In the genomic region with DNA sequence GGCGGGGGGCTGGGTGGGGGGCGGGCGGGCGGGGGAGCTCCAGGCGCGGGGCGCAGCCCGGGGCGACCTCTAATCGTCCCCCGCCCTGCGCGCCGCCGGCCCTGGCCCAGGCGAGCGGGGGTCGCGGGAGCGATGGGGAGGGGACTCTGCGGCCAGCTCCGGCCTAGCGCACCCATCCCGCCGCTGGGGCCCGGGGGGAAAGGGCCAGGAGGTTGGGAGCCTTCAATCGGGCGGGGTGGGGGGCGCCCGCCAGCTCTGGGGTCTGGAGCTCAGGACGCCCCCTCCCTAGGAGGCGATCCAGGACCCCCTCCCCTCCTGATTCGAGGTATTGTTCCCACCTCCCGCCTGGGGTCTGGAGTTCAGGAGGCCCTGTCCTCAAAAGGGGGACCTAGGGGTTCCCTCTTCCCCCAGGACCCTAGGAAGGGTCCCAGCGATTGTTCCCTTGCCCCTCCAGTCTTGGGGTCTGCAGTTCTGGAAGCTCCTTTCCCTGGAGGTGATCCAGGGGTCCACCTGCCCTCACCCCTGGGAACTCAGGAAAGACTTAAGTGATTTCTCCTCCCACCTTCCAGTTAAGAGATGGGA, we compare ENCODE assay signal across 8 cellular contexts. TPM values are rescaled to one million over a fixed set of nuclear protein-coding genes. Genes with fewer than 3 reads are reported as not detected.
DNase-seq lines count a peak whose midpoint lies in the region; ATAC-seq and TF ChIP-seq lines count a peak whose summit lies in the region.

No MANE protein-coding gene starts in this region.

- peak overlapping the region; percentile 78 for H3K4ac ChIP-seq in IMR-90 (ENCODE audit: low read depth, low read length)

- H4K20me1 ChIP-seq in IMR-90 (ENCODE audit: insufficient read depth, low read length) = no peaks in the 10 kb centered on the region

- TF ChIP-seq CTCF in IMR-90 (conservative IDR thresholded peaks at IDR 0.05; ENCODE audit: low read depth, low read length) (no peak), coronary artery (IDR thresholded peaks at IDR 0.05) (no peak)

- H3K27me3 Mint-ChIP-seq in naive thymus-derived CD8-positive, alpha-beta T cell = peaks cover 0 to 6% (median 0%) of the 10 kb centered on the region in 5 donors

- H3K4me1 Mint-ChIP-seq in naive thymus-derived CD8-positive, alpha-beta T cell = peaks cover 10 to 21% (median 18%) of the 10 kb centered on the region in 4 donors

- DNase-seq in AG08396 (ENCODE audit: low spot score) (peak; percentile 53), IMR-90 (no peak), coronary artery (ENCODE audit: low spot score) (no peak), islet precursor cell (no peak), CD1c-positive myeloid dendritic cell (ENCODE audit: extremely low spot score) (no peak), NCI-H128 (lab: John Stamatoyannopoulos, UW; ENCODE audit: unreplicated experiment) (no peak), UCSD-AML1 (lab: John Stamatoyannopoulos, UW; ENCODE audit: unreplicated experiment) (no peak)
- DNase-seq in naive thymus-derived CD8-positive, alpha-beta T cell = no peak

- H3K36me3 ChIP-seq in IMR-90 (ENCODE audit: control insufficient read depth, insufficient read depth, low read length) = peaks cover 14% of the 10 kb centered on the region; the same call in 1 of the 2 replicates

- peaks cover 7% of the 10 kb centered on the region; the same call in 1 of the 2 replicates for H3K9me1 ChIP-seq in IMR-90 (ENCODE audit: insufficient read depth, low read length)

- POLR2A ChIA-PET in IMR-90 (lab: Charles Lee; ENCODE audit: unreplicated experiment) = interaction anchor here (0.6 kb wide), 1 partner anchor 22 kb away, joined by 3 read pairs; no protein-coding TSS in a partner anchor
- POLR2A ChIA-PET in naive thymus-derived CD8-positive, alpha-beta T cell (lab: Charles Lee) = interaction anchor here (1.0 to 1.5 kb wide), 7 partner anchors 10 to 19 kb away, joined by 3 to 5 read pairs (median 4); partner anchors contain the start of gene PNPLA6

- H2AK9ac ChIP-seq in IMR-90 (replicated peaks; ENCODE audit: low read depth, low read length, poor library complexity) = peak overlapping the region; percentile 88

- H3K9me3 Mint-ChIP-seq in naive thymus-derived CD8-positive, alpha-beta T cell = no peaks in the 10 kb centered on the region

- CTCF ChIA-PET in IMR-90 (lab: Yijun Ruan, JAX) = interaction anchor here (0.7 kb wide), 1 partner anchor 19 kb away, joined by 3 read pairs; a partner anchor contains a TSS

- peak overlapping the region; percentile 78 for H4K91ac ChIP-seq in IMR-90 (ENCODE audit: insufficient read depth, low read depth, low read length)

- H2BK20ac ChIP-seq in IMR-90 (ENCODE audit: low read depth, low read length) = no peak overlapping the region

- H4K5ac ChIP-seq in IMR-90 (ENCODE audit: low read depth, low read length) = peak overlapping the region; percentile 23

- H3K4me3 ChIP-seq in IMR-90 (ENCODE audit: insufficient read depth, low read depth, low read length) (peak overlapping the region; percentile 77), coronary artery (peak overlapping the region; percentile 95)

- H3K4me3 Mint-ChIP-seq in naive thymus-derived CD8-positive, alpha-beta T cell = peak overlapping the region; percentile 72 to 87 (median 78)

- peak overlapping the region; percentile 83 for H2AFZ ChIP-seq in IMR-90 (replicated peaks; ENCODE audit: low read length, poor library complexity)

- BruUV-seq in IMR-90 (replicated peaks; lab: Mats Ljungman, UMichigan) = no TSS peak

- H3K27ac Mint-ChIP-seq in naive thymus-derived CD8-positive, alpha-beta T cell = peak overlapping the region in 8 of 10 donors; percentile 31 to 81 (median 68)

- no peaks in the 10 kb centered on the region for H3K9me3 ChIP-seq in IMR-90 (ENCODE audit: control insufficient read depth, insufficient read depth, low read length)

- H3K18ac ChIP-seq in IMR-90 (ENCODE audit: low read depth, low read length) = peak overlapping the region; percentile 18; the same call in 1 of the 2 replicates

- H2BK15ac ChIP-seq in IMR-90 (ENCODE audit: low read depth, low read length) = no peak overlapping the region; the same call in 2 of the 3 replicates

- TF ChIP-seq RAD21 in IMR-90 (IDR thresholded peaks at IDR 0.05; ENCODE audit: low read length) = no peak

- H3K27ac ChIP-seq in IMR-90 (ENCODE audit: insufficient read depth, low read length) = peak overlapping the region; percentile 80
- H3K27ac ChIP-seq in coronary artery = peak overlapping the region; percentile 76 to 96

- peak overlapping the region; percentile 51 for H2BK5ac ChIP-seq in IMR-90 (ENCODE audit: low read depth, low read length, poor library complexity, severe bottlenecking)

- WGBS in IMR-90 (ENCODE audit: extremely low coverage in 2 of 2, insufficient read length in 1 of 2), 2 experiments = no CpG with 5 or more reads among the region's 35 CpGs

- dilution Hi-C loops in IMR-90 (cut with HindIII; ENCODE audit: low sequenced_read_pairs, unreplicated experiment) = no loop called here

- 0 out of 2 replicates have a peak overlapping the region, but pooled peaks have one; percentile 59 for H3K56ac ChIP-seq in IMR-90 (ENCODE audit: extremely low read depth, insufficient read depth, low read length)

- peak overlapping the region; percentile 89 for H3K23ac ChIP-seq in IMR-90 (ENCODE audit: low read depth, low read length)

- TF ChIP-seq POLR2A in IMR-90 (IDR thresholded peaks at IDR 0.05; ENCODE audit: low read depth, low read length) = no peak

- H2AK5ac ChIP-seq in IMR-90 (ENCODE audit: low read depth, low read length) = peak overlapping the region; percentile 52; the same call in 1 of the 2 replicates

- ATAC-seq in IMR-90 (ENCODE audit: low read depth) = peak; percentile 12
- ATAC-seq in naive thymus-derived CD8-positive, alpha-beta T cell = peak in 1 of 2 donors; percentile 24

- H3K4me1 ChIP-seq in IMR-90 (ENCODE audit: control insufficient read depth, insufficient read depth, low read length) = peaks cover 15% of the 10 kb centered on the region

- H3K9ac ChIP-seq in IMR-90 (ENCODE audit: low read depth, low read length) = peak overlapping the region; percentile 94

- intact Hi-C loops in IMR-90 (cut with micrococcal nuclease) = loop anchor here (5.0 kb wide), 1 partner anchor 119 kb away; no protein-coding TSS in a partner anchor

- peak overlapping the region; percentile 90 for H3K4me2 ChIP-seq in IMR-90 (ENCODE audit: low read depth, low read length)

- H3K14ac ChIP-seq in IMR-90 (replicated peaks; ENCODE audit: low read depth, low read length) = peak overlapping the region; percentile 93

- no peaks in the 10 kb centered on the region for H3K27me3 ChIP-seq in IMR-90 (ENCODE audit: control insufficient read depth, insufficient read depth, low read length)

- no peaks in the 10 kb centered on the region for H3K36me3 Mint-ChIP-seq in naive thymus-derived CD8-positive, alpha-beta T cell

- H3K79me1 ChIP-seq in IMR-90 (ENCODE audit: low read depth in 1 of 2, low read length in 2 of 2) = peaks cover 12 to 24% of the 10 kb centered on the region in 2 experiments

- peak overlapping the region; percentile 52; the same call in 1 of the 2 replicates for H2BK120ac ChIP-seq in IMR-90 (ENCODE audit: low read depth, low read length)

- in situ Hi-C loops in IMR-90 (cut with MboI; ENCODE audit: low sequenced_read_pairs) = no loop called here

- peak overlapping the region; percentile 75 to 81; a peak in 3 of 4 replicates for H4K8ac ChIP-seq in IMR-90 (ENCODE audit: low read depth in 2 of 2, low read length in 2 of 2)

TF ChIP-seq in IMR-90, 13 proteins besides CTCF, POLR2A, EP300 and RAD21:
- TF ChIP-seq MAZ (IDR thresholded peaks at IDR 0.05; ENCODE audit: borderline replicate concordance, low read depth, low read length) (no peak), SMC3 (IDR thresholded peaks at IDR 0.05; ENCODE audit: low read depth, low read length) (no peak), CEBPB (IDR thresholded peaks at IDR 0.05; ENCODE audit: low read depth, low read length) (no peak), MAFK (IDR thresholded peaks at IDR 0.05; ENCODE audit: low read depth, low read length) (no peak), MXI1 (IDR thresholded peaks at IDR 0.05; ENCODE audit: borderline replicate concordance, low read depth, low read length) (no peak), BHLHE40 (IDR thresholded peaks at IDR 0.05; ENCODE audit: low read depth, low read length) (no peak), FOS (IDR thresholded peaks at IDR 0.05; ENCODE audit: low read depth, low read length) (no peak), NFE2L2 (IDR thresholded peaks at IDR 0.05; ENCODE audit: low read depth, low read length) (no peak)

RNA-seq across cellular contexts. Expression of gene ZNF358, which starts 0.5 kb away (rescaled TPM):
- total RNA-seq in IMR-90 (2012; rRNA removed) = 5.4 and 9.2 TPM in 2 replicates
- polyA plus RNA-seq in IMR-90 (2012; rRNA removed) = 30.7 and 34.9 TPM in 2 replicates
- polyA plus RNA-seq in IMR-90 (2012; cell fraction: cytosol; rRNA removed) = 43.8 and 60.5 TPM in 2 replicates
- polyA plus RNA-seq in IMR-90 (2012; cell fraction: nucleus; rRNA removed; ENCODE audit: low replicate concordance) = 19.3 and 34.2 TPM in 2 replicates
- 10 to 100 TPM; 10.2 to 10.8 TPM for total RNA-seq in naive thymus-derived CD8-positive, alpha-beta T cell
- 1 to 10 TPM in 2 of 3 donors, under 1 TPM in 1; 0.71 to 2.5 (median 1.7) TPM for polyA plus RNA-seq in naive thymus-derived CD8-positive, alpha-beta T cell

RNA-seq across cellular contexts. Expression of gene MCOLN1, which starts 6.1 kb away (rescaled TPM):
- 2.5 and 3.4 TPM in 2 replicates for total RNA-seq in IMR-90 (2012; rRNA removed)
- polyA plus RNA-seq in IMR-90 (2012; rRNA removed) = 19.6 and 24.3 TPM in 2 replicates
- polyA plus RNA-seq in IMR-90 (2012; cell fraction: cytosol; rRNA removed) = 13.9 and 26.7 TPM in 2 replicates
- 48.5 and 136 TPM in 2 replicates for polyA plus RNA-seq in IMR-90 (2012; cell fraction: nucleus; rRNA removed; ENCODE audit: low replicate concordance)
- 10 to 100 TPM; 13.7 TPM for total RNA-seq in naive thymus-derived CD8-positive, alpha-beta T cell
- polyA plus RNA-seq in naive thymus-derived CD8-positive, alpha-beta T cell = 10 to 100 TPM in 1 of 3 donors, 1 to 10 TPM in 2; 6.5 to 10.1 (median 6.6) TPM

RNA-seq across cellular contexts. Expression of gene PNPLA6, which starts 19.1 kb away (rescaled TPM):
- 17.9 and 20.0 TPM in 2 replicates for total RNA-seq in IMR-90 (2012; rRNA removed)
- 52.7 and 55.6 TPM in 2 replicates for polyA plus RNA-seq in IMR-90 (2012; rRNA removed)
- 58.3 and 81.7 TPM in 2 replicates for polyA plus RNA-seq in IMR-90 (2012; cell fraction: cytosol; rRNA removed)
- polyA plus RNA-seq in IMR-90 (2012; cell fraction: nucleus; rRNA removed; ENCODE audit: low replicate concordance) = 105 and 216 TPM in 2 replicates
- 100 to 1,000 TPM; 114 to 116 TPM for total RNA-seq in naive thymus-derived CD8-positive, alpha-beta T cell
- polyA plus RNA-seq in naive thymus-derived CD8-positive, alpha-beta T cell = 10 to 100 TPM in 1 of 3 donors, 1 to 10 TPM in 2; 5.9 to 10.2 (median 7.0) TPM

RNA-seq across cellular contexts. Expression of gene PEX11G, which starts 27.5 kb away (rescaled TPM):
- total RNA-seq in IMR-90 (2012; rRNA removed) = 0.72 and 1.1 TPM in 2 replicates
- polyA plus RNA-seq in IMR-90 (2012; rRNA removed) = 1.7 and 1.9 TPM in 2 replicates
- polyA plus RNA-seq in IMR-90 (2012; cell fraction: cytosol; rRNA removed) = 2.8 and 3.6 TPM in 2 replicates
- polyA plus RNA-seq in IMR-90 (2012; cell fraction: nucleus; rRNA removed; ENCODE audit: low replicate concordance) = 0.76 and 2.7 TPM in 2 replicates
- total RNA-seq in naive thymus-derived CD8-positive, alpha-beta T cell = 1 to 10 TPM in 1 of 2 experiments, under 1 TPM in 1; 0.88 to 1.1 TPM
- 1 to 10 TPM in 2 of 3 donors, under 1 TPM in 1; 0.68 to 2.7 (median 2.3) TPM for polyA plus RNA-seq in naive thymus-derived CD8-positive, alpha-beta T cell
